12 cellular contexts compared by ENCODE assay signal in genomic region chr4:110487873-110488272, GRCh38. TPM values are rescaled to one million over a fixed set of nuclear protein-coding genes. Genes with fewer than 3 reads are reported as not detected.
DNase-seq lines count a peak whose midpoint lies in the region; ATAC-seq, FAIRE-seq and TF ChIP-seq lines count a peak whose summit lies in the region.
"Had no signal": no experiment of that assay in that cellular context is flagged by ENCODE, and none has a peak within 500 bp of the region (broad histone marks: within the 10 kb centered on the region; RNA-seq: fewer than 3 reads in every experiment).

No MANE protein-coding gene starts in this region.

- H3K79me2 ChIP-seq in KMS-11 (ENCODE audit: insufficient read depth, low read depth) (no peaks in the 10 kb centered on the region), H1 (ENCODE audit: control insufficient read depth in 1 of 2, insufficient read depth in 2 of 2, low read length in 2 of 2) (no peaks in the 10 kb centered on the region), osteoblast (ENCODE audit: insufficient read depth, low read length) (no peaks in the 10 kb centered on the region)

- no peak overlapping the region for H3K18ac ChIP-seq in H1 (ENCODE audit: extremely low read depth, low read length)

- no peak for TF ChIP-seq CTCF in KMS-11 (conservative IDR thresholded peaks at IDR 0.05; ENCODE audit: low read depth, low read length)
- TF ChIP-seq CTCF in H1 (IDR thresholded peaks at IDR 0.05; ENCODE audit: control extremely low read depth in 1 of 3, insufficient read depth in 1 of 3, low read depth in 1 of 3, low read length in 3 of 3): no peak
- TF ChIP-seq CTCF in osteoblast (IDR thresholded peaks at IDR 0.05; ENCODE audit: extremely low read depth, low read depth, low read length): no peak
- no peak for TF ChIP-seq CTCF in GM13976 (IDR thresholded peaks at IDR 0.05; ENCODE audit: borderline replicate concordance, control extremely low read depth, extremely low read depth, insufficient read depth, missing control alignments)

- no peaks in the 10 kb centered on the region for H4K20me1 ChIP-seq in KMS-11 (ENCODE audit: insufficient read depth)
- H4K20me1 ChIP-seq in H1 (replicated peaks in 1 of 2; ENCODE audit: control insufficient read depth in 1 of 2, insufficient read depth in 2 of 2, low read length in 2 of 2): peaks cover 0 to 1% of the 10 kb centered on the region in 2 experiments
- no peaks in the 10 kb centered on the region for H4K20me1 ChIP-seq in osteoblast (ENCODE audit: insufficient read depth, low read length)

- H3K4me2 ChIP-seq in KMS-11 (peak overlapping the region; percentile 30), H1 (ENCODE audit: insufficient read depth in 1 of 2, low read depth in 2 of 2, low read length in 2 of 2) (peak overlapping the region; percentile 22 to 60; a peak in 3 of 4 replicates), osteoblast (ENCODE audit: insufficient read depth, low read length) (peak overlapping the region; percentile 6)

- no peak overlapping the region for H3K56ac ChIP-seq in H1 (replicated peaks; ENCODE audit: insufficient read length, low read depth, low read length)

- no peak overlapping the region for H4K91ac ChIP-seq in H1 (replicated peaks; ENCODE audit: insufficient read length, low read length)

- no peak overlapping the region for H2BK20ac ChIP-seq in H1 (ENCODE audit: low read length)

- DNase-seq in H1 (ENCODE audit: low read depth in 1 of 2, low spot score in 2 of 2): no peak
- no peak for DNase-seq in osteoblast (ENCODE audit: insufficient read length, low spot score, missing footprints)
- DNase-seq in activated CD4-positive, alpha-beta T cell treated with anti-CD3 and anti-CD28 coated beads, Interleukin-2, amount 10 ng/mL, durations not matched to agents 7 days and 5 days: no peak
- DNase-seq in NK-92 treated with Interleukin-12 subunit alpha and Interleukin-12 subunit beta, amount 100 ng/mL, for 24 hours (lab: John Stamatoyannopoulos, UW): no peak
- no peak for DNase-seq in GM13976 (ENCODE audit: low spot score)
- DNase-seq: activated CD4-positive, CD25-positive, alpha-beta regulatory T cell treated with anti-CD3 and anti-CD28 coated beads, Interleukin-2, amount 50 U/mL, for 72 hours; NCI-H526 treated with DMSO at 0.1 percent for 48 hours; stimulated activated CD4-positive, alpha-beta T cell treated with anti-CD3 and anti-CD28 coated beads, Interleukin-4, amount 100 ng/mL, for 24 hours had no signal

- no peaks in the 10 kb centered on the region for H3K4me1 Mint-ChIP-seq in activated CD4-positive, alpha-beta T cell treated with anti-CD3 and anti-CD28 coated beads, Interleukin-2, amount 10 ng/mL, durations not matched to agents 7 days and 5 days

- no peak overlapping the region for H3K4ac ChIP-seq in H1 (replicated peaks; ENCODE audit: insufficient read length, low read depth, low read length)

- no peak overlapping the region for H2BK15ac ChIP-seq in H1 (ENCODE audit: low read length)

- TF ChIP-seq EP300 in H1 (IDR thresholded peaks at IDR 0.05; ENCODE audit: borderline replicate concordance in 1 of 2, low read depth in 2 of 2, low read length in 2 of 2): no peak

- no peak overlapping the region for H4K5ac ChIP-seq in H1 (ENCODE audit: insufficient read length, low read depth, low read length)

- H3K23ac ChIP-seq in H1 (ENCODE audit: insufficient read length): no peak overlapping the region

- TF ChIP-seq POLR2A in H1 (IDR thresholded peaks at IDR 0.05; ENCODE audit: control extremely low read depth in 1 of 2, low read depth in 2 of 2, low read length in 2 of 2): no peak

- no peak overlapping the region for H3K4me3 Mint-ChIP-seq in activated CD4-positive, alpha-beta T cell treated with anti-CD3 and anti-CD28 coated beads, Interleukin-2, amount 10 ng/mL, durations not matched to agents 7 days and 5 days

- CTCF ChIA-PET in H1 (lab: Charles Lee; ENCODE audit: partially characterized antibody): interaction anchor here (0.7 to 3.0 kb wide), 8 partner anchors 12 to 482 kb away, joined by 3 to 24 read pairs (median 4); partner anchors contain the start of gene ENPEP
- CTCF ChIA-PET in activated CD4-positive, alpha-beta T cell treated with anti-CD3 and anti-CD28 coated beads, Interleukin-2, amount 10 ng/mL, durations not matched to agents 7 days and 5 days (lab: Charles Lee): interaction anchor here (1.4 kb wide), 1 partner anchor 482 kb away, joined by 3 read pairs; no protein-coding TSS in a partner anchor

- H3K27ac ChIP-seq in KMS-11: peak overlapping the region; percentile 23
- H3K27ac ChIP-seq in H1 (ENCODE audit: low read depth, low read length): no peak overlapping the region
- no peak overlapping the region for H3K27ac ChIP-seq in osteoblast (ENCODE audit: low read depth, low read length)

- H2BK120ac ChIP-seq in H1 (replicated peaks; ENCODE audit: low read depth, low read length): no peak overlapping the region

- H2AFZ ChIP-seq in KMS-11 (ENCODE audit: low read depth) (peak overlapping the region; percentile 19), H1 (ENCODE audit: low read length) (no peak overlapping the region), osteoblast (ENCODE audit: low read length) (peak overlapping the region; percentile 5)

- no peak overlapping the region for H2BK5ac ChIP-seq in H1 (ENCODE audit: low read depth, low read length)

- ATAC-seq in GM21390 (IDR thresholded peaks at IDR 0.05; ENCODE audit: unreplicated experiment) (peak; percentile 21), GM18517 (IDR thresholded peaks at IDR 0.05; ENCODE audit: unreplicated experiment) (no peak)
- ATAC-seq: esophagus mucosa had no signal

- peaks cover 20% of the 10 kb centered on the region for H3K27me3 Mint-ChIP-seq in activated CD4-positive, alpha-beta T cell treated with anti-CD3 and anti-CD28 coated beads, Interleukin-2, amount 10 ng/mL, durations not matched to agents 7 days and 5 days

- H3K9me3 Mint-ChIP-seq in activated CD4-positive, alpha-beta T cell treated with anti-CD3 and anti-CD28 coated beads, Interleukin-2, amount 10 ng/mL, durations not matched to agents 7 days and 5 days: no peaks in the 10 kb centered on the region

- H3K9ac ChIP-seq in KMS-11 (peak overlapping the region; percentile 3; the same call in 1 of the 2 replicates), H1 (replicated peaks in 1 of 4; ENCODE audit: extremely low read depth in 1 of 4, low read depth in 3 of 4, low read length in 3 of 4) (no peak overlapping the region)

- in situ Hi-C loops in GM13976 (cut with MboI; ENCODE audit: low sequenced_read_pairs, unreplicated experiment): no loop called here

- POLR2A ChIA-PET in H1 (lab: Charles Lee; ENCODE audit: partially characterized antibody): interaction anchor here (0.8 kb wide), 2 partner anchors 11 to 397 kb away, joined by 3 read pairs; no protein-coding TSS in a partner anchor
- POLR2A ChIA-PET in activated CD4-positive, alpha-beta T cell treated with anti-CD3 and anti-CD28 coated beads, Interleukin-2, amount 10 ng/mL, durations not matched to agents 7 days and 5 days (lab: Charles Lee): no interaction called here

- no peak overlapping the region for H3K14ac ChIP-seq in H1 (ENCODE audit: insufficient read length)

- peak; percentile 71 for FAIRE-seq in H1 (lab: Jason Lieb, UNC)

- no peaks in the 10 kb centered on the region for H3K79me1 ChIP-seq in H1 (ENCODE audit: low read depth, low read length)

- H3K27ac Mint-ChIP-seq in activated CD4-positive, alpha-beta T cell treated with anti-CD3 and anti-CD28 coated beads, Interleukin-2, amount 10 ng/mL, durations not matched to agents 7 days and 5 days: no peak overlapping the region

- no peak overlapping the region for H2BK12ac ChIP-seq in H1 (ENCODE audit: low read depth, low read length)

- H3K4me3 ChIP-seq in KMS-11 (IDR thresholded peaks at IDR 0.05; ENCODE audit: insufficient read depth, low read depth, low read length): no peak overlapping the region
- H3K4me3 ChIP-seq in H1 (ENCODE audit: extremely low read depth in 1 of 4, insufficient read depth in 2 of 4, low read depth in 3 of 4, low read length in 4 of 4): peak overlapping the region in 1 of 4 experiments; percentile 36; a peak in 2 of 8 replicates
- no peak overlapping the region for H3K4me3 ChIP-seq in osteoblast (ENCODE audit: insufficient read depth, low read length)

- H4K8ac ChIP-seq in H1 (ENCODE audit: extremely low read depth, insufficient read depth, low read length): no peak overlapping the region

- H3K27me3 ChIP-seq in KMS-11 (ENCODE audit: insufficient read depth, low read depth) (no peaks in the 10 kb centered on the region), H1 (replicated peaks in 1 of 4; ENCODE audit: control insufficient read depth in 3 of 4, extremely low read depth in 1 of 4, insufficient read depth in 3 of 4, low read length in 3 of 4) (no peaks in the 10 kb centered on the region), osteoblast (ENCODE audit: insufficient read depth, low read length) (no peaks in the 10 kb centered on the region)

- no peak for TF ChIP-seq RAD21 in H1 (IDR thresholded peaks at IDR 0.05 in 1 of 2, conservative IDR thresholded peaks at IDR 0.05 in 1 of 2; ENCODE audit: low read depth in 2 of 2, low read length in 2 of 2)

- no peaks in the 10 kb centered on the region for H3K23me2 ChIP-seq in H1 (ENCODE audit: low read depth, low read length)

- H3K36me3 ChIP-seq in KMS-11 (ENCODE audit: insufficient read depth): no peaks in the 10 kb centered on the region
- H3K36me3 ChIP-seq in H1 (ENCODE audit: control insufficient read depth in 2 of 4, insufficient read depth in 4 of 4, low read length in 3 of 4): no peaks in the 10 kb centered on the region
- no peaks in the 10 kb centered on the region for H3K36me3 ChIP-seq in osteoblast (ENCODE audit: insufficient read depth, low read length)

- H3K9me3 ChIP-seq in H1 (ENCODE audit: insufficient read depth in 2 of 2, low read depth in 1 of 2, low read length in 1 of 2) (no peaks in the 10 kb centered on the region), osteoblast (ENCODE audit: low read depth, low read length) (no peaks in the 10 kb centered on the region)

- H3K36me3 Mint-ChIP-seq in activated CD4-positive, alpha-beta T cell treated with anti-CD3 and anti-CD28 coated beads, Interleukin-2, amount 10 ng/mL, durations not matched to agents 7 days and 5 days (ENCODE audit: low read depth): no peaks in the 10 kb centered on the region

- H3K4me1 ChIP-seq in KMS-11 (ENCODE audit: low read depth, poor library complexity, severe bottlenecking): peaks cover 23% of the 10 kb centered on the region
- H3K4me1 ChIP-seq in H1 (replicated peaks in 1 of 4; ENCODE audit: control insufficient read depth in 3 of 4, insufficient read depth in 4 of 4, low read length in 3 of 4): peaks cover 0 to 9% (median under 1%) of the 10 kb centered on the region in 4 experiments; a peak in 3 of 7 replicates
- peaks cover 19% of the 10 kb centered on the region for H3K4me1 ChIP-seq in osteoblast (ENCODE audit: insufficient read depth, low read length)

- H2AK5ac ChIP-seq in H1 (ENCODE audit: low read depth, low read length): no peak overlapping the region

RNA-seq across cellular contexts. Expression of gene ENPEP, which starts 11.9 kb away (rescaled TPM):
- total RNA-seq in H1 (2021; fragmentation: NEBNext Ultra II Directional; extraction: Animal tissue kit (Norgen Biotek cat#: 25700)): 0.61 and 0.63 TPM in 2 replicates
- polyA plus RNA-seq in H1 (2011; rRNA removed): 0.09 and 0.16 TPM in 2 replicates
- polyA plus RNA-seq in H1 (2011; cell fraction: cytosol; rRNA removed): 0.12 TPM
- 0.13 TPM for polyA plus RNA-seq in H1 (2011; cell fraction: nucleus; rRNA removed)
- 0.10 to 1.1 TPM (median 0.27 TPM) in 4 replicates for polyA plus RNA-seq in H1 (2012, experiment 1 of 2)
- polyA plus RNA-seq in H1 (2012, experiment 2 of 2): not detected
- 0.22 TPM for polyA plus RNA-seq in H1 (2013, experiment 1 of 2)
- polyA plus RNA-seq in H1 (2013, experiment 2 of 2): 0.24 TPM
- 0.63 and 1.1 TPM in 2 replicates for polyA minus RNA-seq in H1 (2011; rRNA and poly(A)+ RNA removed)
- polyA minus RNA-seq in H1 (2011; cell fraction: cytosol; rRNA and poly(A)+ RNA removed): not detected
- polyA minus RNA-seq in H1 (2011; cell fraction: nucleus; rRNA and poly(A)+ RNA removed): 1.3 TPM
- total RNA-seq in osteoblast: 0.59 and 1.1 TPM in 2 replicates
- under 1 TPM in 1 of 2 experiments, not detected in 1; 0.02 TPM for total RNA-seq in activated CD4-positive, alpha-beta T cell treated with anti-CD3 and anti-CD28 coated beads, Interleukin-2, amount 10 ng/mL, durations not matched to agents 7 days and 5 days
